8 cellular contexts compared by ENCODE assay signal in the genomic region with DNA sequence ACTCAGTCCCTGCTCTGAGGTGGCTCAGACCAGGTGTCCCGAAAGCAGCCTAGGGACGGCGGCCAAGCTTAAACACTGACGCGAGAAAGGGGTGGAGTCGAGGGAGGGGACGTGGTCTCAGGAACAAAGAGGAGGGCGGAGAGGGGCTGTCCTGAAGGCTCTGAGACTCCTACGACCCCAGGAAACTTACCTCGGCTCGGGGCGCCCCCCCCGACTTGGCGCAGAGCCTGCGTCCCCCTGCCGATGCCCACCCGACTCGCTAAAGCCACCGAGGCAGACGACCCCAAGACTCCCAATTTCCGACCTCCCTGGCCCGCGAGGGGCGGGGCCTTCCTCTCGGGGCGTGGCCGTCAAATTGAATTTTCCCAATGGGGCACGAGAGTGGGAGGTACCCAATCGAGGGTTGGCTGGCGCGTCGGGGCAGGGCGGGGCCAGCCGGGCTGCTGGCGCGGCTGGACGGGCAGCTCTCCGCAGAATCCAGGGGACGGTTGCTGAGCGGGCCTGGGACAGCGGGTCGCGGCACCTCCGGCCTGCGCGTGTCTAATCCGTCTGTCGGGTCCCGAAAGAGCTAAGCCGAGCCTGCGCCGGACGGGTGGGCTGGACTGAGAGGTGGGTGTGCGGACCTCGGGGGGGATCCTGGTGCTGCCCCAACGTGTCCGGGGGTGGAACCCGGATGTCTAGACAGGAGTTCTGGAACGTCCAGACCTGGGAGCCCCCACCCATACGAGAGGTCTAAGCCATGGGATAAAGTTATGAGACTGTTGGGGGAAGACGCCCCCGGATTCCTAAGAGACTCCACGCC.
DNase-seq lines count a peak whose midpoint lies in the region; ATAC-seq, FAIRE-seq and TF ChIP-seq lines count a peak whose summit lies in the region.

SMTN (plus strand) TSS at position 471 of the 802 bp plus-strand sequence. CDS start 1,941 bp downstream, outside the sequence.

- FAIRE-seq in A204.1 (lab: Jason Lieb, UNC) = peak; percentile 21

- DNase-seq in NCI-H2227 (lab: John Stamatoyannopoulos, UW; ENCODE audit: unreplicated experiment) = peak; percentile 92
- DNase-seq in activated CD4-positive, CD25-positive, alpha-beta regulatory T cell (lab: John Stamatoyannopoulos, UW) = peak; percentile 72 to 76 (median 76)
- DNase-seq in caudate nucleus (lab: John Stamatoyannopoulos, UW) = peak in 56 of 61 donors; percentile 23 to 86 (median 61)
- peak; percentile 88 for DNase-seq in iris pigment epithelial cell (ENCODE audit: low read depth)
- peak; percentile 77 to 87 for DNase-seq in stimulated activated CD4-positive, alpha-beta T cell treated with anti-CD3 and anti-CD28 coated beads, Interleukin-12 subunit alpha, Interleukin-12 subunit beta, amount 100 ng/mL, for 24 hours (ENCODE audit: low read depth in 2 of 2)

- TF ChIP-seq POLR2A in GM18526 (IDR thresholded peaks at IDR 0.05; ENCODE audit: extremely low read depth, insufficient read length) = peak; percentile 72

- H3K27ac ChIP-seq in caudate nucleus (ENCODE audit: low read depth, low read length) = peak within 1 kb of the TSS; percentile 30

- ATAC-seq in HG03095 (IDR thresholded peaks at IDR 0.05; ENCODE audit: unreplicated experiment) = peak; percentile 49

Comparison
In these comparisons a context has a peak if more than half of its experiments do, and no peak if none do; other contexts are left out.
1. Peak in every context shown above with its lines: DNase-seq, ATAC-seq and H3K27ac ChIP-seq.